ENCODE assay signal across 26 cellular contexts in genomic region chr4:8233672-8234484, GRCh38. TPM values are rescaled to one million over a fixed set of nuclear protein-coding genes. Genes with fewer than 3 reads are reported as not detected.
"Had no signal": no experiment of that assay in that cellular context is flagged by ENCODE, and none has a peak within 500 bp of the region (broad histone marks: within the 10 kb centered on the region; RNA-seq: fewer than 3 reads in every experiment).

No MANE protein-coding gene starts in this region.

- H3K79me2 ChIP-seq: hepatocyte, parathyroid adenoma had no signal

- DNase-seq: colonic mucosa; effector CD8-positive, alpha-beta T cell; endodermal cell; foreskin keratinocyte; heart left ventricle; mesendoderm; midbrain; naive thymus-derived CD4-positive, alpha-beta T cell; stimulated activated CD4-positive, alpha-beta T cell treated with anti-CD3 and anti-CD28 coated beads, Interleukin-12 subunit alpha, Interleukin-12 subunit beta, amount 100 ng/mL, for 4 hours; stimulated activated CD4-positive, alpha-beta T cell treated with anti-CD3 and anti-CD28 coated beads, Interleukin-1b, Interleukin-23, amount 100 ng/mL, for 48 hours; stimulated activated CD4-positive, alpha-beta T cell treated with anti-CD3 and anti-CD28 coated beads, Interleukin-4, amount 100 ng/mL, for 1 hour; stimulated activated naive CD4-positive, alpha-beta T cell treated with Interleukin-2 at 50 U/mL for 16 hours; stomach; thyroid gland; trophoblast cell had no signal

- H3K27ac ChIP-seq: colonic mucosa, esophagus muscularis mucosa, foreskin keratinocyte, gastroesophageal sphincter, heart left ventricle, hepatocyte, neural progenitor cell, parathyroid adenoma, stomach, thyroid gland had no signal

- ATAC-seq: foreskin keratinocyte; gastroesophageal sphincter; heart left ventricle; left lobe of liver; naive thymus-derived CD4-positive, alpha-beta T cell; sciatic nerve; stimulated activated effector memory CD8-positive, alpha-beta T cell treated with anti-CD3 and anti-CD28 coated beads, Interleukin-12 subunit alpha, Interleukin-12 subunit beta, amount 100 ng/mL, for 72 hours had no signal

- H2AFZ ChIP-seq: hepatocyte, neural progenitor cell, parathyroid adenoma had no signal

- H3K27me3 ChIP-seq: colonic mucosa, esophagus muscularis mucosa, foreskin keratinocyte, gastroesophageal sphincter, heart left ventricle, hepatocyte, neural progenitor cell, stomach, thyroid gland had no signal

- H3K4me3 ChIP-seq: colonic mucosa, esophagus muscularis mucosa, gastroesophageal sphincter, heart left ventricle, hepatocyte, lung, neural progenitor cell, smooth muscle cell, stomach, thyroid gland had no signal

- FAIRE-seq: kidney had no signal

- H3K4me2 ChIP-seq: hepatocyte, neural progenitor cell, smooth muscle cell had no signal

- H3K36me3 ChIP-seq: colonic mucosa, neural progenitor cell had no signal

- H3K9ac ChIP-seq: neural progenitor cell, parathyroid adenoma had no signal

- H3K9me3 ChIP-seq: colonic mucosa, esophagus muscularis mucosa, gastroesophageal sphincter, heart left ventricle, stomach, thyroid gland had no signal

- H3K4me1 ChIP-seq: foreskin keratinocyte, neural progenitor cell, parathyroid adenoma had no signal

RNA-seq across cellular contexts. Expression of gene HTRA3, which starts 35.7 kb away (rescaled TPM):
- total RNA-seq: foreskin keratinocyte; naive thymus-derived CD4-positive, alpha-beta T cell had no signal
- polyA plus RNA-seq: foreskin keratinocyte; naive thymus-derived CD4-positive, alpha-beta T cell had no signal
